Comparison of ENCODE assay signal across 1 cellular context in the genomic region with DNA sequence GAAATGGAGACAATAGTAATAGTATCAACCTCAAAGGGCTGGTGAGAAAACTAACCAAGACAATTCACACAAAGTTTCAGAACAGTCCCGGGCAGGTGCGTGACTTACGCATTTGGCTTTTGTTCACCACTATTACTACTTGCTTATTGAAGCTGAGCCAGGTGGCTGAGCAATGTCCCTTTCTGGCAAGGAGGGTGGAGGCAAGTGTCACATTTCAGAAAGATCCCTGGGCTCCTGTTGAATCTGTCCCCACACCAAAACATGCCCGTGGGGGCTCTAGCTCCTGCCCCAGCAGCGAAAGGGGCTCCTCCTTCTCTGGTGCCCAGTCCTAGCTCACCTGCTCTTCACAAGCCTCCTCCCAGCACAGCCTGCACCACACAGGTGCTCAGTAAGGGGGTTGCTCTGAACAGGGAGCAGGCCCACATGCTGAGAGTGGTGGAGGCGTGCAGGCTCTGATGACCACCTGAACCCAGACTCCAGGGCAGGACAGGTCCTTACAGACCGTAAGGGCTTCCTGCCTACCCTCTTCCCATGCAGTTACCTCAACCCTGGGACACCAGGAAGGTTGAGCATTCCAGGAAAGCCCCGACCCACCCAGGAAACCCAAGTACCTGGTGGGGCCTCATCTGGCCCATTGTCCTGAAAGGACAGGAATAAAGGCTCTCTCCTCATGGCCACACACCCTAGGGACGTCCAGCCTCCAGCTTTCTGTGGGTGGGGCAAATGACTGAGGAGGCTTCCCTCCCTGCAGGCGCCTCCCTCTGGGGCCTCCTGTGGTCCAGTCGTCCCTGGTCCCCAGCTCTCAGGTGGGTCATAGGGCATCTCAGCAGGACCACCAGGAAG.
TF ChIP-seq lines count a peak whose summit lies in the region.

No MANE protein-coding gene starts in this region.

TF ChIP-seq in HCT116, 20 proteins besides CTCF, POLR2A, EP300 and RAD21:
- TF ChIP-seq EZH2phosphoT487 (IDR thresholded peaks at IDR 0.05; ENCODE audit: borderline replicate concordance): no peak
- TF ChIP-seq CEBPB (IDR thresholded peaks at IDR 0.05; ENCODE audit: low read depth): no peak
- no peak for TF ChIP-seq SIN3A (IDR thresholded peaks at IDR 0.05; ENCODE audit: low read depth)
- no peak for TF ChIP-seq CBX3 (IDR thresholded peaks at IDR 0.05; ENCODE audit: low read depth)
- no peak for TF ChIP-seq TCF7L2 (IDR thresholded peaks at IDR 0.05; ENCODE audit: borderline replicate concordance, extremely low read depth, insufficient read depth, insufficient read length)
- no peak for TF ChIP-seq FOSL1 (IDR thresholded peaks at IDR 0.05; ENCODE audit: low read depth)
- TF ChIP-seq SP1 (IDR thresholded peaks at IDR 0.05; ENCODE audit: low read depth): no peak
- no peak for TF ChIP-seq EZH2 (IDR thresholded peaks at IDR 0.05)
